Comparison of ENCODE assay signal across 1 cellular context in the genomic region with DNA sequence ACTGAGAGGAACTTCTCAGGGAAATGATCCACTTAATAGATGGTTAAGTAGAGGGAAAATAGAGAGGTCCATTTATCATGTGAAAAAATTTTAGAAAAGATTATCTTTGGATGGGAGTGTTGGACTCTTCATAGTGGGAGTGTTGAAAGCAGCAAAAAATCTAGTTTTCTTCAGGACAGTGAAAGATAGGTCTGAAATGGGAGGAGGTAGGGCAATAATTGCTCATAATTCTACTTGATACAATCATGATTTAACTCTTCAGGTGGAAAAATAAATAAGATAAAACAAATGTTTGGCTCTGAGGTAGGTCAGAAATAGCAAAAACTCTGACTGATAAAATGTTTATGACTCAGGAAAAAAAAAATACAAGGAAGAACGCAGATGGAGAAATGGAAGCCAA.
TF ChIP-seq lines count a peak whose summit lies in the region.

No MANE protein-coding gene starts in this region.

TF ChIP-seq in endothelial cell of umbilical vein, 7 proteins besides CTCF, POLR2A, EP300 and RAD21:
- no peak for TF ChIP-seq EZH2 (IDR thresholded peaks at IDR 0.05; ENCODE audit: borderline replicate concordance, low read depth, low read length, severe bottlenecking)
- no peak for TF ChIP-seq JUN (IDR thresholded peaks at IDR 0.05; ENCODE audit: borderline replicate concordance, insufficient read depth, insufficient read length, low read depth)
- TF ChIP-seq FOS (IDR thresholded peaks at IDR 0.05; ENCODE audit: borderline replicate concordance, insufficient read depth, low read length), result no peak
TF ChIP-seq in endothelial cell of umbilical vein: peak in this region for 0.
